Comparison of ENCODE assay signal across 21 cellular contexts in genomic region chr1:159248311-159248710, GRCh38. TPM values are rescaled to one million over a fixed set of nuclear protein-coding genes. Genes with fewer than 3 reads are reported as not detected.
DNase-seq lines count a peak whose midpoint lies in the region; ATAC-seq, FAIRE-seq and TF ChIP-seq lines count a peak whose summit lies in the region.
"Had no signal": no experiment of that assay in that cellular context is flagged by ENCODE, and none has a peak within 500 bp of the region (broad histone marks: within the 10 kb centered on the region; RNA-seq: fewer than 3 reads in every experiment).

No MANE protein-coding gene starts in this region.

- H3K4me1 ChIP-seq in foreskin keratinocyte: no peaks in the 10 kb centered on the region

- ATAC-seq in foreskin keratinocyte (peak; percentile 41), GM21367 (IDR thresholded peaks at IDR 0.05; ENCODE audit: unreplicated experiment) (no peak), GM21786 (IDR thresholded peaks at IDR 0.05; ENCODE audit: unreplicated experiment) (no peak)
- ATAC-seq: CD8-positive, alpha-beta T cell; HCT116 had no signal

- no peaks in the 10 kb centered on the region for H3K36me3 ChIP-seq in bronchial epithelial cell (ENCODE audit: control insufficient read depth, insufficient read depth, low read length)

- no peaks in the 10 kb centered on the region for H3K27me3 ChIP-seq in bronchial epithelial cell (ENCODE audit: control insufficient read depth, insufficient read depth, low read length)
- no peaks in the 10 kb centered on the region for H3K27me3 ChIP-seq in foreskin keratinocyte

- no peak overlapping the region for H3K4me3 ChIP-seq in bronchial epithelial cell (ENCODE audit: low read depth, low read length)
- no peak overlapping the region for H3K4me3 ChIP-seq in epithelial cell of esophagus (ENCODE audit: low read length)
- H3K4me3 ChIP-seq: GM23248 had no signal

- peak; percentile 69 for DNase-seq in bronchial epithelial cell (ENCODE audit: low read depth)
- DNase-seq in epithelial cell of esophagus (ENCODE audit: low read depth): peak; percentile 47
- DNase-seq in foreskin keratinocyte: peak in 1 of 2 donors; percentile 33
- DNase-seq in HCEC 1CT: no peak
- DNase-seq: C1 segment of cervical spinal cord; Caco-2; CD4-positive, CD25-positive, alpha-beta regulatory T cell; CD8-positive, alpha-beta T cell; DMS153; DND-41; GM23248; H7 had no signal

- no peak for FAIRE-seq in bronchial epithelial cell (lab: Jason Lieb, UNC)
- FAIRE-seq: G401.6, GM12892, H1 had no signal

- no peak overlapping the region for H3K27ac ChIP-seq in foreskin keratinocyte
- H3K27ac ChIP-seq: GM23248 had no signal

- TF ChIP-seq CTCF in bronchial epithelial cell (IDR thresholded peaks at IDR 0.05; ENCODE audit: insufficient read depth, low read length, severe bottlenecking) (no peak), epithelial cell of esophagus (IDR thresholded peaks at IDR 0.05; ENCODE audit: insufficient read depth, low read depth, low read length, missing control alignments) (no peak), foreskin keratinocyte (conservative IDR thresholded peaks at IDR 0.05) (no peak)

RNA-seq across cellular contexts. Expression of gene ACKR1, which starts 43.6 kb away (rescaled TPM):
- not detected in 2 replicates for total RNA-seq in bronchial epithelial cell
- total RNA-seq in foreskin keratinocyte: not detected in 2 replicates
- polyA plus RNA-seq in foreskin keratinocyte: not detected in 2 replicates
- total RNA-seq: A172; A673; Caco-2; CD4-positive, CD25-positive, alpha-beta regulatory T cell; CD8-positive, alpha-beta T cell; GM23248; H7 had no signal
- polyA plus RNA-seq: BJ; CD4-positive, CD25-positive, alpha-beta regulatory T cell; GM23248 had no signal

RNA-seq across cellular contexts. Expression of gene FCER1A, which starts 53.8 kb away (rescaled TPM):
- total RNA-seq in bronchial epithelial cell (not detected in 2 replicates), foreskin keratinocyte (not detected in 2 replicates)
- polyA plus RNA-seq in foreskin keratinocyte: not detected in 2 replicates
- total RNA-seq: A172; A673; Caco-2; CD8-positive, alpha-beta T cell; GM23248; H1; H7 had no signal
- polyA plus RNA-seq: BJ; CD4-positive, CD25-positive, alpha-beta regulatory T cell; GM23248; H1 had no signal
